13 cellular contexts compared by ENCODE assay signal in genomic region chr2:63903003-63903402, GRCh38.
DNase-seq lines count a peak whose midpoint lies in the region; ATAC-seq and TF ChIP-seq lines count a peak whose summit lies in the region.
"Had no signal": no experiment of that assay in that cellular context is flagged by ENCODE, and none has a peak within 500 bp of the region (broad histone marks: within the 10 kb centered on the region; RNA-seq: fewer than 3 reads in every experiment).

No MANE protein-coding gene starts in this region.

- H3K27ac ChIP-seq in mammary epithelial cell (ENCODE audit: insufficient read depth, low read depth, low read length): no peak overlapping the region
- H3K27ac ChIP-seq in WERI-Rb-1: no peak overlapping the region
- H3K27ac ChIP-seq in spleen: no peak overlapping the region
- H3K27ac ChIP-seq: body of pancreas, foreskin keratinocyte, Peyer's patch had no signal

- in situ Hi-C loops in mammary epithelial cell (cut with MboI; ENCODE audit: low sequenced_read_pairs in 2 of 2): no loop called here

- no peak overlapping the region for H3K4me3 ChIP-seq in mammary epithelial cell (replicated peaks in 1 of 3; ENCODE audit: insufficient read depth in 1 of 3, low read depth in 2 of 3, low read length in 3 of 3)
- no peak overlapping the region for H3K4me3 ChIP-seq in WERI-Rb-1 (ENCODE audit: low read depth, low read length)
- H3K4me3 ChIP-seq in spleen: no peak overlapping the region
- H3K4me3 ChIP-seq: body of pancreas, Peyer's patch had no signal

- H3K9me3 ChIP-seq in mammary epithelial cell (replicated peaks; ENCODE audit: insufficient read depth, low read length) (peaks cover 7% of the 10 kb centered on the region), WERI-Rb-1 (ENCODE audit: severe bottlenecking) (no peaks in the 10 kb centered on the region), spleen (peaks cover 0 to 52% (median 40%) of the 10 kb centered on the region in 8 donors)
- H3K9me3 ChIP-seq: body of pancreas had no signal

- ATAC-seq in GM18520 (IDR thresholded peaks at IDR 0.05; ENCODE audit: unreplicated experiment): peak; percentile 42
- ATAC-seq in HG03175 (IDR thresholded peaks at IDR 0.05; ENCODE audit: unreplicated experiment): peak; percentile 74
- ATAC-seq: body of pancreas, foreskin keratinocyte had no signal

- H3K79me2 ChIP-seq in mammary epithelial cell (ENCODE audit: insufficient read depth, low read length): no peaks in the 10 kb centered on the region

- DNase-seq in EH (ENCODE audit: low read depth): peak; percentile 27
- peak; percentile 5 for DNase-seq in mammary epithelial cell
- no peak for DNase-seq in activated CD4-positive, alpha-beta T cell treated with anti-CD3 and anti-CD28 coated beads for 1 hour
- no peak for DNase-seq in WERI-Rb-1
- DNase-seq in stimulated activated CD4-positive, alpha-beta T cell treated with anti-CD3 and anti-CD28 coated beads, Interleukin-2, amount 100 ng/mL, for 24 hours: no peak
- no peak for DNase-seq in spleen
- DNase-seq: activated CD4-positive, alpha-beta T cell treated with anti-CD3 and anti-CD28 coated beads, Interleukin-2, amount 10 ng/mL, durations not matched to agents 24 days and 14 days; body of pancreas; NCI-H187; Peyer's patch had no signal

- no peaks in the 10 kb centered on the region for H4K20me1 ChIP-seq in mammary epithelial cell (ENCODE audit: insufficient read depth, low read length)

- CTCF ChIA-PET in mammary epithelial cell (lab: Charles Lee; ENCODE audit: low non-redundant PET): no interaction called here

- dilution Hi-C loops in mammary epithelial cell (cut with HindIII; ENCODE audit: low sequenced_read_pairs): no loop called here

- H3K4me1 ChIP-seq in mammary epithelial cell (ENCODE audit: insufficient read depth, low read length): no peaks in the 10 kb centered on the region
- no peaks in the 10 kb centered on the region for H3K4me1 ChIP-seq in spleen
- H3K4me1 ChIP-seq: body of pancreas, foreskin keratinocyte, Peyer's patch had no signal

- intact Hi-C loops in mammary epithelial cell (cut with micrococcal nuclease): no loop called here
- intact Hi-C loops in spleen (cut with DNase I; ENCODE audit: low total_unique reads): no loop called here

- no TSS peak for BruUV-seq in mammary epithelial cell (replicated peaks; lab: Mats Ljungman, UMichigan)

- TF ChIP-seq CTCF in mammary epithelial cell (conservative IDR thresholded peaks at IDR 0.05 in 1 of 2, IDR thresholded peaks at IDR 0.05 in 1 of 2; ENCODE audit: extremely low read depth in 1 of 2, insufficient read depth in 1 of 2, low read depth in 1 of 2, low read length in 2 of 2) (no peak), WERI-Rb-1 (IDR thresholded peaks at IDR 0.05; ENCODE audit: low read depth, low read length) (no peak), spleen (IDR thresholded peaks at IDR 0.05 in 8 of 11, conservative IDR thresholded peaks at IDR 0.05 in 3 of 11) (no peak)

- no peak overlapping the region for H3K4me2 ChIP-seq in mammary epithelial cell (ENCODE audit: insufficient read depth, low read depth, low read length)

- no peak overlapping the region for H3K9ac ChIP-seq in mammary epithelial cell (ENCODE audit: insufficient read depth, low read length)

- 100% methylated on average over 2 of the region's 2 CpGs for WGBS in mammary epithelial cell (ENCODE audit: low coverage, missing lambda C conversion rate)
- WGBS in spleen, 5 donors: 82 to 95% (median 87%) methylated on average over 2 of the region's 2 CpGs

- H2AFZ ChIP-seq in mammary epithelial cell (ENCODE audit: low read depth, low read length): no peak overlapping the region

- H3K36me3 ChIP-seq in mammary epithelial cell (ENCODE audit: insufficient read depth, low read length) (peaks cover 3% of the 10 kb centered on the region), WERI-Rb-1 (peaks cover 18% of the 10 kb centered on the region), spleen (peaks cover 0 to 93% (median 33%) of the 10 kb centered on the region in 6 donors)

- no peak for TF ChIP-seq POLR2A in spleen (IDR thresholded peaks at IDR 0.05)

- H3K27me3 ChIP-seq in mammary epithelial cell (ENCODE audit: insufficient read depth, low read length) (no peaks in the 10 kb centered on the region), WERI-Rb-1 (ENCODE audit: insufficient read depth, low read depth, severe bottlenecking) (no peaks in the 10 kb centered on the region), spleen (replicated peaks in 1 of 7) (no peaks in the 10 kb centered on the region)
- H3K27me3 ChIP-seq: body of pancreas, foreskin keratinocyte, Peyer's patch had no signal

Comparison
In these comparisons a context has a peak if more than half of its experiments do, and no peak if none do; other contexts are left out.
1. DNase-seq: peak in EH (single experiment) and mammary epithelial cell (single experiment); none in activated CD4-positive, alpha-beta T cell treated with anti-CD3 and anti-CD28 coated beads for 1 hour (single experiment), WERI-Rb-1 (single experiment), stimulated activated CD4-positive, alpha-beta T cell treated with anti-CD3 and anti-CD28 coated beads, Interleukin-2, amount 100 ng/mL, for 24 hours (0 of 2) and spleen (single experiment).